ENCODE assay signal across 16 cellular contexts in genomic region chr15:101357885-101358284, GRCh38.
DNase-seq lines count a peak whose midpoint lies in the region; ATAC-seq and TF ChIP-seq lines count a peak whose summit lies in the region.
"Had no signal": no experiment of that assay in that cellular context is flagged by ENCODE, and none has a peak within 500 bp of the region (broad histone marks: within the 10 kb centered on the region; RNA-seq: fewer than 3 reads in every experiment).

No MANE protein-coding gene starts in this region.

- no peak overlapping the region for H3K9ac ChIP-seq in neuronal stem cell (ENCODE audit: low read depth, low read length, poor library complexity)
- H3K9ac ChIP-seq: BLaER1 treated with 17β-estradiol and CSF1 and Interleukin-3, amounts not matched to agents 10 nM and 100 nM had no signal

- H3K14ac ChIP-seq in neuronal stem cell (ENCODE audit: low read length) = no peak overlapping the region

- H2AFZ ChIP-seq in neuronal stem cell (ENCODE audit: low read length) = no peak overlapping the region
- H2AFZ ChIP-seq: GM23338 had no signal

- H4K91ac ChIP-seq in neuronal stem cell (ENCODE audit: low read depth, low read length, poor library complexity) = no peak overlapping the region

- intact Hi-C loops in left ventricle myocardium inferior (cut with micrococcal nuclease) = no loop called here

- H4K8ac ChIP-seq in neuronal stem cell (ENCODE audit: low read depth, low read length) = no peak overlapping the region

- H3K4me2 ChIP-seq in neuronal stem cell (ENCODE audit: insufficient read depth, low read length, poor library complexity, severe bottlenecking) = no peak overlapping the region
- H3K4me2 ChIP-seq: BLaER1 treated with 17β-estradiol and CSF1 and Interleukin-3, amounts not matched to agents 10 nM and 100 nM; GM23338 had no signal

- no peak for ATAC-seq in HG03457 (IDR thresholded peaks at IDR 0.05; ENCODE audit: unreplicated experiment)
- ATAC-seq: GM23338 had no signal

- DNase-seq in left ventricle myocardium inferior (no peak), right atrium auricular region (ENCODE audit: low spot score) (no peak), chondrocyte (ENCODE audit: low spot score) (peak; percentile 88), neuronal stem cell (ENCODE audit: low spot score) (no peak)
- DNase-seq in activated T-cell treated with anti-CD3 and anti-CD28 coated beads, Interleukin-2, amount 50 U/mL, for 24 hours = no peak
- no peak for DNase-seq in activated CD4-positive, alpha-beta T cell treated with anti-CD3 and anti-CD28 coated beads for 48 hours
- DNase-seq: CD4-positive, CD25-positive, alpha-beta regulatory T cell; CD8-positive, alpha-beta memory T cell; COR-L47; DMS 273 treated with DMSO at 0.1 percent for 48 hours; DMS53; HCEC 1CT had no signal

- H3K23ac ChIP-seq in neuronal stem cell (ENCODE audit: low read depth, low read length, poor library complexity) = no peak overlapping the region

- H3K18ac ChIP-seq in neuronal stem cell (ENCODE audit: low read length) = peak overlapping the region; percentile 86

- H3K27me3 Mint-ChIP-seq in chondrocyte (ENCODE audit: low read depth) = peaks cover 16% of the 10 kb centered on the region
- peaks cover 3% of the 10 kb centered on the region for H3K27me3 Mint-ChIP-seq in activated T-cell treated with anti-CD3 and anti-CD28 coated beads, Interleukin-2, amount 50 U/mL, for 24 hours

- H3K36me3 ChIP-seq in left ventricle myocardium inferior (peaks cover 5% of the 10 kb centered on the region), right atrium auricular region (no peaks in the 10 kb centered on the region), neuronal stem cell (replicated peaks in 1 of 2; ENCODE audit: control insufficient read depth in 2 of 2, insufficient read depth in 2 of 2, low read length in 2 of 2) (peaks cover 2 to 4% of the 10 kb centered on the region in 2 donors)
- H3K36me3 ChIP-seq: BLaER1 treated with 17β-estradiol and CSF1 and Interleukin-3, amounts not matched to agents 10 nM and 100 nM had no signal

- H3K27ac ChIP-seq in left ventricle myocardium inferior (replicated peaks) = peak overlapping the region; percentile 85
- H3K27ac ChIP-seq in right atrium auricular region = no peak overlapping the region
- no peak overlapping the region for H3K27ac ChIP-seq in neuronal stem cell (replicated peaks; ENCODE audit: low read length)
- H3K27ac ChIP-seq: BLaER1 treated with 17β-estradiol and CSF1 and Interleukin-3, amounts not matched to agents 10 nM and 100 nM had no signal

- peak overlapping the region; percentile 78 for H2BK15ac ChIP-seq in neuronal stem cell (ENCODE audit: low read length)

- H3K9me3 ChIP-seq in left ventricle myocardium inferior (replicated peaks) (no peaks in the 10 kb centered on the region), right atrium auricular region (no peaks in the 10 kb centered on the region), neuronal stem cell (replicated peaks in 1 of 2; ENCODE audit: control insufficient read depth in 2 of 2, insufficient read depth in 1 of 2, low read depth in 1 of 2, low read length in 2 of 2) (peaks cover 4% of the 10 kb centered on the region in 2 donors)
- H3K9me3 ChIP-seq: BLaER1 treated with 17β-estradiol and CSF1 and Interleukin-3, amounts not matched to agents 10 nM and 100 nM had no signal

- TF ChIP-seq CTCF in left ventricle myocardium inferior (IDR thresholded peaks at IDR 0.05; ENCODE audit: borderline replicate concordance) = no peak
- TF ChIP-seq CTCF in right atrium auricular region (IDR thresholded peaks at IDR 0.05) = no peak
- no peak for TF ChIP-seq CTCF in chondrocyte (IDR thresholded peaks at IDR 0.05)

- H2AK5ac ChIP-seq in neuronal stem cell (ENCODE audit: low read depth, low read length) = peak overlapping the region; percentile 94

- H2BK12ac ChIP-seq in neuronal stem cell (ENCODE audit: low read length) = peak overlapping the region; percentile 89

- H3K4me1 Mint-ChIP-seq in chondrocyte (ENCODE audit: low read depth) = peaks cover 13% of the 10 kb centered on the region
- H3K4me1 Mint-ChIP-seq in activated T-cell treated with anti-CD3 and anti-CD28 coated beads, Interleukin-2, amount 50 U/mL, for 24 hours (ENCODE audit: low read depth) = peaks cover 2% of the 10 kb centered on the region
- H3K4me1 Mint-ChIP-seq: B cell; CD4-positive, CD25-positive, alpha-beta regulatory T cell had no signal

- no peak overlapping the region for H3K4me3 ChIP-seq in left ventricle myocardium inferior
- no peak overlapping the region for H3K4me3 ChIP-seq in right atrium auricular region
- no peak overlapping the region for H3K4me3 ChIP-seq in neuronal stem cell (ENCODE audit: low read length in 2 of 2)
- H3K4me3 ChIP-seq: BLaER1 treated with 17β-estradiol and CSF1 and Interleukin-3, amounts not matched to agents 10 nM and 100 nM; GM23338 had no signal

- H3K9me3 Mint-ChIP-seq in chondrocyte (ENCODE audit: low read depth) = no peaks in the 10 kb centered on the region
- no peaks in the 10 kb centered on the region for H3K9me3 Mint-ChIP-seq in activated T-cell treated with anti-CD3 and anti-CD28 coated beads, Interleukin-2, amount 50 U/mL, for 24 hours
- H3K9me3 Mint-ChIP-seq: GM23338 had no signal

- no peaks in the 10 kb centered on the region for H3K79me1 ChIP-seq in neuronal stem cell (ENCODE audit: low read depth, low read length)

- no peaks in the 10 kb centered on the region for H3K27me3 ChIP-seq in left ventricle myocardium inferior (ENCODE audit: low read depth)
- no peaks in the 10 kb centered on the region for H3K27me3 ChIP-seq in right atrium auricular region
- H3K27me3 ChIP-seq in neuronal stem cell (ENCODE audit: control insufficient read depth in 3 of 3, insufficient read depth in 3 of 3, low read depth in 1 of 3, low read length in 3 of 3) = no peaks in the 10 kb centered on the region
- H3K27me3 ChIP-seq: BLaER1 treated with 17β-estradiol and CSF1 and Interleukin-3, amounts not matched to agents 10 nM and 100 nM had no signal

- peak overlapping the region; percentile 55 for H3K4ac ChIP-seq in neuronal stem cell (ENCODE audit: low read length)

- no peak overlapping the region for H3K27ac Mint-ChIP-seq in chondrocyte (ENCODE audit: unreplicated experiment)
- no peak overlapping the region for H3K27ac Mint-ChIP-seq in activated T-cell treated with anti-CD3 and anti-CD28 coated beads, Interleukin-2, amount 50 U/mL, for 24 hours
- H3K27ac Mint-ChIP-seq: B cell; CD4-positive, CD25-positive, alpha-beta regulatory T cell; CD8-positive, alpha-beta memory T cell; GM23338 had no signal

- H3K4me1 ChIP-seq in left ventricle myocardium inferior (peaks cover 39% of the 10 kb centered on the region), right atrium auricular region (peaks cover 0 to 14% of the 10 kb centered on the region in 2 donors), neuronal stem cell (ENCODE audit: control insufficient read depth in 2 of 2, insufficient read depth in 1 of 2, low read depth in 1 of 2, low read length in 2 of 2) (peaks cover 0 to 9% of the 10 kb centered on the region in 2 donors)

- no CpG with 5 or more reads among the region's 11 CpGs for WGBS in neuronal stem cell (ENCODE audit: extremely low coverage in 2 of 2, insufficient read length in 2 of 2, insufficient replicate concordance in 1 of 2), 2 donors

- H3K36me3 Mint-ChIP-seq in chondrocyte (ENCODE audit: low read depth) = no peaks in the 10 kb centered on the region
- no peaks in the 10 kb centered on the region for H3K36me3 Mint-ChIP-seq in activated T-cell treated with anti-CD3 and anti-CD28 coated beads, Interleukin-2, amount 50 U/mL, for 24 hours (ENCODE audit: low read depth)
- H3K36me3 Mint-ChIP-seq: CD4-positive, CD25-positive, alpha-beta regulatory T cell; CD8-positive, alpha-beta memory T cell had no signal

- H3K4me3 Mint-ChIP-seq in chondrocyte (ENCODE audit: unreplicated experiment) = no peak overlapping the region
- no peak overlapping the region for H3K4me3 Mint-ChIP-seq in activated T-cell treated with anti-CD3 and anti-CD28 coated beads, Interleukin-2, amount 50 U/mL, for 24 hours
- H3K4me3 Mint-ChIP-seq: B cell; CD4-positive, CD25-positive, alpha-beta regulatory T cell; CD8-positive, alpha-beta memory T cell; GM23338 had no signal

- no peak overlapping the region for H2BK5ac ChIP-seq in neuronal stem cell (ENCODE audit: low read length)

- H2BK120ac ChIP-seq in neuronal stem cell (ENCODE audit: low read depth, low read length) = no peak overlapping the region
